In the genomic region with DNA sequence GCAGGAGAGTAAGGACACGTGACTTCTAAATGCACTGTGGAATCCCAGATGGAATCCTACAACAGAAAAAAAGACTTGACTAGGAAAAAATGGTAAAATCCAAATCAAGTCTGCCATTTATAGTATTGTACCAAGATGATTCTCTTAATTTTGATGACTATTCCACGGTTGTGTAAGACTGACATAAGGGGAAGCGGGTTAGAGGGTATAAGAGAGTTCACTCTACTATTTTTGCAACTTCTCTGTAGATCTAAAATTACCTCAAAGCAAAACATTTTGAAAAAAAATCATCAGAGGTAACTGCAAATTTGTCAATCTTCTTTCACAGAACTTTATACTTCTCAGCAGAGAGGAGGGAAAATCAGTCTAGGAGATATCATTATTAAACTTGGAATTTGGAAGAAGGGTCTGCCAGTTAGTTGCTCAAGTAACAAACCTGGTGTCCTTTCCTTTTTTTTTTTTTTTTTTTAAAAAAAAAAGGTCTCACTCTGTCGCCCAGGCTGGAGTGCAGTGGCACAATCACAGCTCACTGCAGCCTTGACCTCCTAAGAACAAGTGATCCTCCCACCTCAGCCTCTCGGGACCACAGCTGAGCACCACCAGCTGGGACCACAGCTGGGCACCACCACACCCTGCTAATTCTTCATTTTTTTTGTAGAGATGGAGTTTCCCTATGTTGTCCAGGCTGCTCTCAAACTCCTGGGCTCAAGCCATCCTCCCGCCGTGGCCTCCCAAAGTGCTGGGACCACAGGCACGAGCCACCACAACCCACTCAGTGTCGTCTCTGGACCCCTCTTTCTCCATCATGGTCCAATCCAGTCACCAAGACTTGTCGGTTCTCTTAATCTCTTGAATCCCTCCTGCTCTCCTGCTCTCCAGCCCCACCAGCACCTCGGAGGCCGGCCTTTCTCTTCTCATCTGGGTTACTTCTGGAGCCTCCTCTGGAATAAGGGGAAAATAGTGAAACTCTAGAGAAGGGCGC, we compare ENCODE assay signal across 26 cellular contexts. TPM values are rescaled to one million over a fixed set of nuclear protein-coding genes. Genes with fewer than 3 reads are reported as not detected.
DNase-seq lines count a peak whose midpoint lies in the region; ATAC-seq, FAIRE-seq and TF ChIP-seq lines count a peak whose summit lies in the region.
"Had no signal": no experiment of that assay in that cellular context is flagged by ENCODE, and none has a peak within 500 bp of the region (broad histone marks: within the 10 kb centered on the region; RNA-seq: fewer than 3 reads in every experiment).

No MANE protein-coding gene starts in this region.

- no peak overlapping the region for H3K4me3 ChIP-seq in HCT116 (replicated peaks in 1 of 2; ENCODE audit: low read depth in 1 of 2, low read length in 2 of 2)
- peak overlapping the region; percentile 32 for H3K4me3 ChIP-seq in OCI-LY7 (ENCODE audit: low read depth, low read length, poor library complexity, severe bottlenecking)
- H3K4me3 ChIP-seq in endothelial cell of umbilical vein (replicated peaks in 1 of 3; ENCODE audit: insufficient read depth in 1 of 3, low read depth in 1 of 3, low read length in 3 of 3): no peak overlapping the region
- H3K4me3 ChIP-seq in stomach: no peak overlapping the region
- no peak overlapping the region for H3K4me3 ChIP-seq in A673 (ENCODE audit: low read depth, low read length, poor library complexity, severe bottlenecking)
- H3K4me3 ChIP-seq: MG63, SJSA1, spleen, tibial nerve had no signal

- peaks cover 14% of the 10 kb centered on the region; the same call in 1 of the 2 replicates for H3K27me3 ChIP-seq in HCT116 (ENCODE audit: insufficient read depth, low read length)
- H3K27me3 ChIP-seq in endothelial cell of umbilical vein (ENCODE audit: control insufficient read depth in 2 of 2, insufficient read depth in 2 of 2, low read length in 2 of 2): peaks cover 0 to 4% of the 10 kb centered on the region in 2 experiments
- peaks cover 0 to 5% (median 0%) of the 10 kb centered on the region in 3 donors for H3K27me3 ChIP-seq in stomach
- H3K27me3 ChIP-seq in A673 (replicated peaks; ENCODE audit: insufficient read depth, low read depth, low read length, poor library complexity): no peaks in the 10 kb centered on the region
- H3K27me3 ChIP-seq: MG63, SJSA1, spleen, tibial nerve had no signal

- H3K4me2 ChIP-seq in HCT116 (ENCODE audit: low read length): peak overlapping the region; percentile 58
- H3K4me2 ChIP-seq in OCI-LY7 (ENCODE audit: low read length): peak overlapping the region; percentile 60
- no peak overlapping the region for H3K4me2 ChIP-seq in endothelial cell of umbilical vein (ENCODE audit: insufficient read depth, low read length)

- H3K4me1 Mint-ChIP-seq in mesothelial cell of epicardium: peaks cover 27% of the 10 kb centered on the region
- H3K4me1 Mint-ChIP-seq: activated CD4-positive, alpha-beta T cell treated with anti-CD3 and anti-CD28 coated beads, Interleukin-2, amount 10 ng/mL, durations not matched to agents 24 days and 14 days; activated CD8-positive, alpha-beta memory T cell treated with anti-CD3 and anti-CD28 coated beads, Interleukin-2, amount 10 ng/mL, durations not matched to agents 7 days and 5 days had no signal

- no peak for TF ChIP-seq RAD21 in HCT116 (IDR thresholded peaks at IDR 0.05; ENCODE audit: low read depth)

- peak; percentile 24 for FAIRE-seq in endothelial cell of umbilical vein (lab: Jason Lieb, UNC)
- FAIRE-seq: frontal cortex had no signal

- 0 out of 2 replicates have a peak overlapping the region, but pooled peaks have one; percentile 10 for H3K9ac ChIP-seq in HCT116 (ENCODE audit: low read length)
- no peak overlapping the region for H3K9ac ChIP-seq in endothelial cell of umbilical vein (replicated peaks; ENCODE audit: extremely low read depth, insufficient read depth, low read length)

- no peaks in the 10 kb centered on the region for H4K20me1 ChIP-seq in HCT116 (ENCODE audit: insufficient read depth)
- no peaks in the 10 kb centered on the region for H4K20me1 ChIP-seq in OCI-LY7 (ENCODE audit: insufficient read depth, low read length)
- H4K20me1 ChIP-seq in endothelial cell of umbilical vein (replicated peaks; ENCODE audit: control insufficient read depth, extremely low read depth, insufficient read depth, low read length): no peaks in the 10 kb centered on the region

- no peaks in the 10 kb centered on the region for H3K79me2 ChIP-seq in HCT116 (ENCODE audit: insufficient read depth, low read length)
- H3K79me2 ChIP-seq in OCI-LY7 (ENCODE audit: insufficient read depth, low read depth, low read length): no peaks in the 10 kb centered on the region
- no peaks in the 10 kb centered on the region for H3K79me2 ChIP-seq in endothelial cell of umbilical vein (ENCODE audit: control insufficient read depth, insufficient read depth, low read length)

- no peaks in the 10 kb centered on the region for H3K9me1 ChIP-seq in endothelial cell of umbilical vein (replicated peaks; ENCODE audit: control insufficient read depth, extremely low read depth, insufficient read depth, low read length)

- no peak for TF ChIP-seq EP300 in stomach (IDR thresholded peaks at IDR 0.05)

- peak; percentile 37; the same call in 1 of the 2 replicates for ATAC-seq in HCT116
- no peak for ATAC-seq in GM19324 (IDR thresholded peaks at IDR 0.05; ENCODE audit: low FRiP score, unreplicated experiment)
- ATAC-seq: activated CD8-positive, alpha-beta memory T cell treated with anti-CD3 and anti-CD28 coated beads, Interleukin-2, amount 10 ng/mL, durations not matched to agents 7 days and 5 days had no signal

- CTCF ChIA-PET in HCT116 (lab: Charles Lee): no interaction called here
- CTCF ChIA-PET in OCI-LY7 (lab: Charles Lee; ENCODE audit: unreplicated experiment): no interaction called here
- CTCF ChIA-PET in endothelial cell of umbilical vein (lab: Charles Lee): no interaction called here
- CTCF ChIA-PET in A673 (lab: Charles Lee): no interaction called here

- RAD21 ChIA-PET in HCT116 (lab: Charles Lee; ENCODE audit: low non-redundant PET in 1 of 2, low total read pairs in 2 of 2, uncharacterized antibody in 2 of 2, unreplicated experiment in 2 of 2): no interaction called here

- H3K36me3 Mint-ChIP-seq in mesothelial cell of epicardium: no peaks in the 10 kb centered on the region
- H3K36me3 Mint-ChIP-seq: activated CD8-positive, alpha-beta memory T cell treated with anti-CD3 and anti-CD28 coated beads, Interleukin-2, amount 10 ng/mL, durations not matched to agents 7 days and 5 days had no signal

- POLR2A ChIA-PET in HCT116 (lab: Charles Lee): no interaction called here
- POLR2A ChIA-PET in OCI-LY7 (lab: Charles Lee): interaction anchor here (0.7 to 2.6 kb wide), 2 partner anchors 11 to 57 kb away, joined by 6 to 14 read pairs; no protein-coding TSS in a partner anchor
- POLR2A ChIA-PET in endothelial cell of umbilical vein (lab: Charles Lee): no interaction called here
- POLR2A ChIA-PET in A673 (lab: Charles Lee; ENCODE audit: low non-redundant PET): no interaction called here

- no peak overlapping the region for H3K27ac Mint-ChIP-seq in mesothelial cell of epicardium
- H3K27ac Mint-ChIP-seq: activated CD4-positive, alpha-beta T cell treated with anti-CD3 and anti-CD28 coated beads, Interleukin-2, amount 10 ng/mL, durations not matched to agents 24 days and 14 days; activated CD8-positive, alpha-beta memory T cell treated with anti-CD3 and anti-CD28 coated beads, Interleukin-2, amount 10 ng/mL, durations not matched to agents 7 days and 5 days; stimulated activated naive CD8-positive, alpha-beta T cell treated with anti-CD3 and anti-CD28 coated beads, Interleukin-15, Interleukin-2, amounts not matched to agents 100 ng/mL and 50 ng/mL, for 24 hours had no signal

- no peak overlapping the region for H3K4me3 Mint-ChIP-seq in mesothelial cell of epicardium
- H3K4me3 Mint-ChIP-seq: activated CD4-positive, alpha-beta T cell treated with anti-CD3 and anti-CD28 coated beads, Interleukin-2, amount 10 ng/mL, durations not matched to agents 24 days and 14 days; activated CD8-positive, alpha-beta memory T cell treated with anti-CD3 and anti-CD28 coated beads, Interleukin-2, amount 10 ng/mL, durations not matched to agents 7 days and 5 days; stimulated activated naive CD8-positive, alpha-beta T cell treated with anti-CD3 and anti-CD28 coated beads, Interleukin-15, Interleukin-2, amounts not matched to agents 100 ng/mL and 50 ng/mL, for 24 hours had no signal

- TF ChIP-seq CTCF in HCT116 (IDR thresholded peaks at IDR 0.05 in 2 of 3, conservative IDR thresholded peaks at IDR 0.05 in 1 of 3; ENCODE audit: borderline replicate concordance in 1 of 3, insufficient read depth in 1 of 3, low read depth in 2 of 3, low read length in 2 of 3): no peak
- TF ChIP-seq CTCF in OCI-LY7 (conservative IDR thresholded peaks at IDR 0.05; ENCODE audit: low read length): no peak
- no peak for TF ChIP-seq CTCF in endothelial cell of umbilical vein (IDR thresholded peaks at IDR 0.05; ENCODE audit: extremely low read depth in 1 of 2, insufficient read depth in 1 of 2, low read depth in 1 of 2, low read length in 2 of 2)
- TF ChIP-seq CTCF in stomach (IDR thresholded peaks at IDR 0.05): no peak
- TF ChIP-seq CTCF in A673 (conservative IDR thresholded peaks at IDR 0.05; ENCODE audit: low read depth, low read length): no peak
- TF ChIP-seq CTCF in mesothelial cell of epicardium (IDR thresholded peaks at IDR 0.05; ENCODE audit: unreplicated experiment): no peak

- H3K9me2 ChIP-seq in HCT116 (ENCODE audit: insufficient read depth): no peaks in the 10 kb centered on the region
- no peaks in the 10 kb centered on the region for H3K9me2 ChIP-seq in OCI-LY7 (ENCODE audit: insufficient read depth, low read length)

- no peak for DNase-seq in HCT116 (ENCODE audit: low read depth, low spot score)
- peak; percentile 60 for DNase-seq in OCI-LY7 (ENCODE audit: low spot score)
- DNase-seq in endothelial cell of umbilical vein (ENCODE audit: low read depth, low spot score): no peak
- no peak for DNase-seq in stomach
- no peak for DNase-seq in A673 (ENCODE audit: low spot score)
- no peak for DNase-seq in mesothelial cell of epicardium (ENCODE audit: low spot score in 2 of 2, unreplicated experiment in 2 of 2)
- DNase-seq in kidney glomerular epithelial cell (lab: John Stamatoyannopoulos, UW): no peak
- DNase-seq: activated CD4-positive, alpha-beta T cell treated with anti-CD3 and anti-CD28 coated beads, Interleukin-2, amount 10 ng/mL, durations not matched to agents 24 days and 14 days; activated CD8-positive, alpha-beta memory T cell treated with anti-CD3 and anti-CD28 coated beads, Interleukin-2, amount 10 ng/mL, durations not matched to agents 7 days and 5 days; activated naive CD4-positive, alpha-beta T cell treated with anti-CD3 and anti-CD28 coated beads, Interleukin-2, amount 50 U/mL, for 16 hours; anterior cingulate cortex; H7; hypothalamus; MG63; NCI-H1694; retina; spleen; stimulated activated CD4-positive, alpha-beta T cell treated with anti-CD3 and anti-CD28 coated beads, Interleukin-4, amount 100 ng/mL, for 24 hours; T-helper 2 cell had no signal

- H3K9me3 ChIP-seq in HCT116 (ENCODE audit: control insufficient read depth in 1 of 2, insufficient read depth in 1 of 2, low read depth in 1 of 2, low read length in 2 of 2): no peaks in the 10 kb centered on the region
- no peaks in the 10 kb centered on the region for H3K9me3 ChIP-seq in OCI-LY7 (ENCODE audit: low read length)
- no peaks in the 10 kb centered on the region for H3K9me3 ChIP-seq in endothelial cell of umbilical vein (replicated peaks; ENCODE audit: control insufficient read depth, insufficient read depth, low read length)
- no peaks in the 10 kb centered on the region for H3K9me3 ChIP-seq in stomach
- no peaks in the 10 kb centered on the region for H3K9me3 ChIP-seq in A673 (ENCODE audit: low read depth, low read length, poor library complexity, severe bottlenecking)
- H3K9me3 ChIP-seq: MG63, neutrophil, SJSA1, spleen, tibial nerve had no signal

- TF ChIP-seq POLR2A in HCT116 (IDR thresholded peaks at IDR 0.05; ENCODE audit: borderline replicate concordance, extremely low read depth, insufficient read depth, insufficient read length) (no peak), endothelial cell of umbilical vein (IDR thresholded peaks at IDR 0.05; ENCODE audit: low read depth, low read length) (no peak), stomach (IDR thresholded peaks at IDR 0.05) (no peak)

- WGBS in stomach, 5 donors: 81 to 86% (median 84%) methylated on average over 13 of the region's 13 CpGs

- intact Hi-C loops in HCT116 (cut with micrococcal nuclease) (no loop called here), OCI-LY7 (cut with micrococcal nuclease; ENCODE audit: unreplicated experiment) (no loop called here), endothelial cell of umbilical vein (cut with micrococcal nuclease) (no loop called here), stomach (cut with DNase I; ENCODE audit: low total_unique reads) (no loop called here), A673 (cut with micrococcal nuclease; ENCODE audit: unreplicated experiment) (no loop called here)

- dilution Hi-C loops in endothelial cell of umbilical vein (cut with MboI; ENCODE audit: extremely low pct_ligation_motif_present, low sequenced_read_pairs): no loop called here

- H3K9me3 Mint-ChIP-seq in mesothelial cell of epicardium: no peaks in the 10 kb centered on the region
- H3K9me3 Mint-ChIP-seq: activated CD4-positive, alpha-beta T cell treated with anti-CD3 and anti-CD28 coated beads, Interleukin-2, amount 10 ng/mL, durations not matched to agents 24 days and 14 days; stimulated activated naive CD8-positive, alpha-beta T cell treated with anti-CD3 and anti-CD28 coated beads, Interleukin-15, Interleukin-2, amounts not matched to agents 100 ng/mL and 50 ng/mL, for 24 hours had no signal

- peak overlapping the region; percentile 60 for H2AFZ ChIP-seq in HCT116 (ENCODE audit: low read depth, low read length, poor library complexity, severe bottlenecking)
- H2AFZ ChIP-seq in OCI-LY7 (ENCODE audit: low read length): peak overlapping the region; percentile 17; the same call in 1 of the 2 replicates
- no peak overlapping the region for H2AFZ ChIP-seq in endothelial cell of umbilical vein (ENCODE audit: low read depth, low read length)

- no peaks in the 10 kb centered on the region for H3K36me3 ChIP-seq in HCT116 (ENCODE audit: control insufficient read depth in 1 of 2, insufficient read depth in 2 of 2, low read length in 2 of 2)
- H3K36me3 ChIP-seq in OCI-LY7 (ENCODE audit: insufficient read depth, low read length): no peaks in the 10 kb centered on the region
- no peaks in the 10 kb centered on the region for H3K36me3 ChIP-seq in endothelial cell of umbilical vein (ENCODE audit: control insufficient read depth in 2 of 2, extremely low read depth in 1 of 2, insufficient read depth in 2 of 2, low read length in 2 of 2)
- H3K36me3 ChIP-seq in stomach: no peaks in the 10 kb centered on the region
- no peaks in the 10 kb centered on the region for H3K36me3 ChIP-seq in A673 (ENCODE audit: insufficient read depth, low read length, poor library complexity, severe bottlenecking)
- H3K36me3 ChIP-seq: MG63, neutrophil, SJSA1, spleen, tibial nerve had no signal

- H3K27ac ChIP-seq in HCT116 (ENCODE audit: low read depth, low read length) (no peak overlapping the region), OCI-LY7 (ENCODE audit: low read depth, low read length, poor library complexity, severe bottlenecking) (no peak overlapping the region), endothelial cell of umbilical vein (ENCODE audit: insufficient read depth, low read depth, low read length) (no peak overlapping the region), stomach (peak overlapping the region in 4 of 5 donors; percentile 10 to 68 (median 52)), A673 (ENCODE audit: low read depth, low read length, poor library complexity, severe bottlenecking) (no peak overlapping the region)
- H3K27ac ChIP-seq: neutrophil, SJSA1, spleen, tibial nerve, VCaP had no signal

- H3K4me1 ChIP-seq in HCT116 (ENCODE audit: control insufficient read depth in 1 of 2, insufficient read depth in 2 of 2, low read length in 2 of 2): peaks cover 13 to 17% of the 10 kb centered on the region in 2 experiments
- H3K4me1 ChIP-seq in OCI-LY7 (ENCODE audit: insufficient read depth, low read length, poor library complexity, severe bottlenecking): peaks cover 30% of the 10 kb centered on the region
- H3K4me1 ChIP-seq in endothelial cell of umbilical vein (ENCODE audit: control insufficient read depth, extremely low read depth, insufficient read depth, low read length): peaks cover 8% of the 10 kb centered on the region
- peaks cover 14 to 41% (median 25%) of the 10 kb centered on the region in 4 donors for H3K4me1 ChIP-seq in stomach
- H3K4me1 ChIP-seq in A673 (ENCODE audit: insufficient read depth, low read length, poor library complexity, severe bottlenecking): no peaks in the 10 kb centered on the region
- H3K4me1 ChIP-seq: tibial nerve had no signal

- BruUV-seq in HCT116 (replicated peaks; lab: Mats Ljungman, UMichigan): no TSS peak
- no TSS peak for BruUV-seq in OCI-LY7 (replicated peaks; lab: Mats Ljungman, UMichigan)
- BruUV-seq in endothelial cell of umbilical vein (replicated peaks; lab: Mats Ljungman, UMichigan): no TSS peak
- BruUV-seq in A673 (replicated peaks; lab: Mats Ljungman, UMichigan): no TSS peak

- H3K27me3 Mint-ChIP-seq in mesothelial cell of epicardium (ENCODE audit: low read depth): no peaks in the 10 kb centered on the region

RNA-seq across cellular contexts. Expression of a gene that starts 14.9 kb away (rescaled TPM):
- 32.9 TPM for total RNA-seq in HCT116 (2021; ENCODE audit: unreplicated experiment)
- polyA plus RNA-seq in HCT116 (2012): 31.8 and 41.9 TPM in 2 replicates
- 0.72 and 1.1 TPM in 2 replicates for total RNA-seq in OCI-LY7 (2014; rRNA removed; shearing (Covaris generic))
- total RNA-seq in OCI-LY7 (2022): 3.0 and 3.4 TPM in 2 replicates
- total RNA-seq in endothelial cell of umbilical vein: 42.0 and 60.5 TPM in 2 replicates
- 107 and 210 TPM in 2 replicates for polyA plus RNA-seq in endothelial cell of umbilical vein
- polyA plus RNA-seq in endothelial cell of umbilical vein (2011; cell fraction: cytosol; rRNA removed): 174 and 181 TPM in 2 replicates
- polyA plus RNA-seq in endothelial cell of umbilical vein (2011; cell fraction: nucleus; rRNA removed): 490 and 585 TPM in 2 replicates
- 113 and 202 TPM in 2 replicates for polyA plus RNA-seq in endothelial cell of umbilical vein (2012)
- polyA minus RNA-seq in endothelial cell of umbilical vein: 33.7 and 77.6 TPM in 2 replicates
- polyA minus RNA-seq in endothelial cell of umbilical vein (2011; cell fraction: cytosol; rRNA and poly(A)+ RNA removed): 16.0 TPM
- polyA minus RNA-seq in endothelial cell of umbilical vein (2011; cell fraction: nucleus; rRNA and poly(A)+ RNA removed): 291 and 514 TPM in 2 replicates
- 100 to 1,000 TPM in 1 of 5 donors, 10 to 100 TPM in 3, 1 to 10 TPM in 1; 4.7 to 101 (median 43.1) TPM for total RNA-seq in stomach
- 10 to 100 TPM; 20.5 to 54.5 (median 41.3) TPM for polyA plus RNA-seq in stomach
- total RNA-seq in A673 (2021): 136 and 139 TPM in 2 replicates
- total RNA-seq in mesothelial cell of epicardium: 99.9 to 108 TPM (median 104 TPM) in 3 replicates

Comparison
In these comparisons a context has a peak if more than half of its experiments do, and no peak if none do; other contexts are left out.
1. H3K27ac ChIP-seq: peak in stomach (4 of 5); none in HCT116 (single experiment), OCI-LY7 (single experiment), endothelial cell of umbilical vein (single experiment) and A673 (single experiment).